In the genomic region with DNA sequence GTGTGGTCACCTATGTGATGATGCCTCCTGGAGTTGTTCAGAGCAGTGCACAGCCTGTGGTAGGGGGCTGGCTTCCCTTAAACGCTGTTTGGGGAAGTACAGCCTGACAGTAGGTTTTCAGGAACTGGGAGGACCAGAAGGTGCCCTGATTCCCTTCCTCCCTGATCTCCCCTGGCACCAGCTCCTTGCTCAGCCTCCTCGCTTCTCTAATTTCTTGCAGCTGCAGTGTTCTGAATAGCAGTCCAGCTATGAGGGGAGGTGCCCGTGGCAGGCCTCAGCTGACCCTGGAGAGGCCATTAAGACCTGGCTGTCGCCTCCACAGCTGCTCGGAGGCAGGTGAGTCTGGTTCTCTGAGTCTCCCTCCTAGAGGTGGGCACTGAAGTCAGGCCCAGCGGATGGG, we compare ENCODE assay signal across 15 cellular contexts. TPM values are rescaled to one million over a fixed set of nuclear protein-coding genes. Genes with fewer than 3 reads are reported as not detected.
DNase-seq lines count a peak whose midpoint lies in the region; ATAC-seq and TF ChIP-seq lines count a peak whose summit lies in the region.
"Had no signal": no experiment of that assay in that cellular context is flagged by ENCODE, and none has a peak within 500 bp of the region (broad histone marks: within the 10 kb centered on the region; RNA-seq: fewer than 3 reads in every experiment).

No MANE protein-coding gene starts in this region.

- no peak for TF ChIP-seq CTCF in heart right ventricle (IDR thresholded peaks at IDR 0.05)
- no peak for TF ChIP-seq CTCF in WERI-Rb-1 (IDR thresholded peaks at IDR 0.05; ENCODE audit: low read depth, low read length)

- DNase-seq in Right ventricle myocardium inferior (ENCODE audit: missing footprints) (peak; percentile 56), heart right ventricle (no peak), NCI-H2029 (lab: John Stamatoyannopoulos, UW) (peak; percentile 77), WERI-Rb-1 (peak; percentile 34), MV-4-11 (lab: John Stamatoyannopoulos, UW) (no peak)
- DNase-seq in activated T-cell treated with anti-CD3 and anti-CD28 coated beads, Interleukin-2, amount 50 U/mL, for 48 hours, result no peak
- DNase-seq: ACHN; activated CD4-positive, alpha-beta T cell treated with anti-CD3 and anti-CD28 coated beads for 36 hours; activated naive CD4-positive, alpha-beta T cell treated with anti-CD3 and anti-CD28 coated beads, Interleukin-2, amount 10 ng/mL, durations not matched to agents 7 days and 5 days; activated T-cell treated with anti-CD3 and anti-CD28 coated beads for 4 hours; erythroblast; KG1; mesendoderm had no signal

- H3K9ac ChIP-seq in subcutaneous abdominal adipose tissue (ENCODE audit: low read length in 5 of 5), result no peak overlapping the region

- ATAC-seq in Right ventricle myocardium inferior (no peak), heart right ventricle (no peak), HG03354 (IDR thresholded peaks at IDR 0.05; ENCODE audit: poor library complexity, severe bottlenecking, unreplicated experiment) (no peak)
- ATAC-seq: activated CD4-positive, alpha-beta T cell treated with anti-CD3 and anti-CD28 coated beads for 36 hours had no signal

- WGBS in heart right ventricle, 2 donors, result 71 to 73% methylated on average over 6 of the region's 6 CpGs

- H3K4me3 ChIP-seq in heart right ventricle (no peak overlapping the region), WERI-Rb-1 (ENCODE audit: low read depth, low read length) (no peak overlapping the region), subcutaneous abdominal adipose tissue (ENCODE audit: low read depth in 1 of 5, low read length in 5 of 5) (no peak overlapping the region)

- H3K36me3 ChIP-seq in heart right ventricle (no peaks in the 10 kb centered on the region), WERI-Rb-1 (no peaks in the 10 kb centered on the region), subcutaneous abdominal adipose tissue (ENCODE audit: control insufficient read depth in 5 of 5, insufficient read depth in 5 of 5, low read length in 5 of 5) (no peaks in the 10 kb centered on the region)

- intact Hi-C loops in Right ventricle myocardium inferior (cut with DNase I) (loop anchor here (5.0 kb wide), 1 partner anchor 142 kb away; no protein-coding TSS in a partner anchor), heart right ventricle (cut with DNase I) (loop anchor here in 5 of 10 donors (1.0 to 5.0 kb wide), 3 partner anchors 95 to 142 kb away; no protein-coding TSS in a partner anchor)

- no peaks in the 10 kb centered on the region for H3K27me3 ChIP-seq in heart right ventricle
- no peaks in the 10 kb centered on the region for H3K27me3 ChIP-seq in WERI-Rb-1 (ENCODE audit: insufficient read depth, low read depth, severe bottlenecking)
- H3K27me3 ChIP-seq in subcutaneous abdominal adipose tissue (ENCODE audit: control insufficient read depth in 5 of 5, insufficient read depth in 4 of 5, low read length in 5 of 5), result peaks cover 0 to 4% (median 0%) of the 10 kb centered on the region in 5 donors

- H3K9me3 ChIP-seq in heart right ventricle (no peaks in the 10 kb centered on the region), WERI-Rb-1 (ENCODE audit: severe bottlenecking) (no peaks in the 10 kb centered on the region), subcutaneous abdominal adipose tissue (ENCODE audit: control insufficient read depth in 5 of 5, low read length in 5 of 5) (no peaks in the 10 kb centered on the region)

- H3K4me1 ChIP-seq in heart right ventricle (peaks cover under 1 to 50% (median 13%) of the 10 kb centered on the region in 9 donors), subcutaneous abdominal adipose tissue (ENCODE audit: control insufficient read depth in 5 of 5, insufficient read depth in 5 of 5, low read length in 5 of 5) (peaks cover 12 to 49% (median 38%) of the 10 kb centered on the region in 5 donors)

- H3K27ac ChIP-seq in heart right ventricle (peak overlapping the region in 3 of 10 donors; percentile 39 to 72 (median 70)), WERI-Rb-1 (peak overlapping the region; percentile 65), subcutaneous abdominal adipose tissue (ENCODE audit: low read depth, low read length) (peak overlapping the region; percentile 14)

RNA-seq across cellular contexts. Expression of gene RPL11, which starts 52.1 kb away (rescaled TPM):
- 681 TPM for total RNA-seq in Right ventricle myocardium inferior
- total RNA-seq in heart right ventricle, result 100 to 1,000 TPM; 577 to 756 (median 612) TPM
- 1,000 to 10,000 TPM; 1,463 to 2,166 TPM for polyA plus RNA-seq in heart right ventricle

Comparison
In these comparisons a context has a peak if more than half of its experiments do, and no peak if none do; other contexts are left out.
1. DNase-seq: peak in Right ventricle myocardium inferior (single experiment), NCI-H2029 (single experiment) and WERI-Rb-1 (single experiment); none in heart right ventricle (0 of 2), activated T-cell treated with anti-CD3 and anti-CD28 coated beads, Interleukin-2, amount 50 U/mL, for 48 hours (0 of 2) and MV-4-11 (single experiment).